8 cellular contexts compared by ENCODE assay signal in genomic region chr11:123640677-123641494, GRCh38. TPM values are rescaled to one million over a fixed set of nuclear protein-coding genes. Genes with fewer than 3 reads are reported as not detected.
A peak's percentile ranks its signal among the peaks of the same experiment; 100 is the strongest.
DNase-seq lines count a peak whose midpoint lies in the region; ATAC-seq and TF ChIP-seq lines count a peak whose summit lies in the region.

No MANE protein-coding gene starts in this region.

- no peak overlapping the region for H3K27ac ChIP-seq in H9 (ENCODE audit: insufficient read length, low read depth, low read length)
- H3K27ac ChIP-seq in mesendoderm (ENCODE audit: low read depth, low read length), result no peak overlapping the region
- no peak overlapping the region for H3K27ac ChIP-seq in thyroid gland

- H3K56ac ChIP-seq in H9 (ENCODE audit: insufficient read length, low read depth, low read length) (no peak overlapping the region), mesendoderm (ENCODE audit: low read length) (peak overlapping the region; percentile 17)

- no peak overlapping the region for H4K8ac ChIP-seq in H9 (replicated peaks; ENCODE audit: insufficient read length, low read depth, low read length)
- no peak overlapping the region for H4K8ac ChIP-seq in mesendoderm (ENCODE audit: low read depth, low read length)

- H3K36me3 ChIP-seq in mesendoderm (ENCODE audit: control insufficient read depth, insufficient read depth, low read length) (no peaks in the 10 kb centered on the region), thyroid gland (no peaks in the 10 kb centered on the region)

- no peak overlapping the region; a peak in 2 of 5 replicates for H3K4me3 Mint-ChIP-seq in H9

- H3K27me3 ChIP-seq in H9 (ENCODE audit: insufficient read depth, low read length) (no peaks in the 10 kb centered on the region; the same call in 1 of the 2 replicates), mesendoderm (ENCODE audit: insufficient read depth, low read length, poor library complexity) (no peaks in the 10 kb centered on the region), thyroid gland (no peaks in the 10 kb centered on the region)

- no peaks in the 10 kb centered on the region for H3K23me2 ChIP-seq in H9 (ENCODE audit: insufficient read length, low read depth, low read length, poor library complexity, severe bottlenecking)

- no peaks in the 10 kb centered on the region for H3K79me1 ChIP-seq in H9 (ENCODE audit: insufficient read depth, low read depth, low read length, poor library complexity, severe bottlenecking)
- H3K79me1 ChIP-seq in mesendoderm (ENCODE audit: low read length), result no peaks in the 10 kb centered on the region

- peak; percentile 94 for TF ChIP-seq CTCF in H9 (conservative IDR thresholded peaks at IDR 0.05)
- TF ChIP-seq CTCF in thyroid gland (IDR thresholded peaks at IDR 0.05), result peak; percentile 29 to 88 (median 76)

- H3K27me3 Mint-ChIP-seq in H9 (ENCODE audit: low read depth), result peaks cover 7% of the 10 kb centered on the region

- H3K9me3 ChIP-seq in H9 (ENCODE audit: control insufficient read depth, low read depth, low read length) (no peaks in the 10 kb centered on the region), thyroid gland (no peaks in the 10 kb centered on the region)

- H3K27ac Mint-ChIP-seq in H9, result no peak overlapping the region

- H3K18ac ChIP-seq in H9 (ENCODE audit: insufficient read length, low read depth, low read length) (no peak overlapping the region), mesendoderm (ENCODE audit: low read length) (no peak overlapping the region)

- ATAC-seq in HG03039 (IDR thresholded peaks at IDR 0.05; ENCODE audit: unreplicated experiment), result no peak

- H3K4me1 Mint-ChIP-seq in H9, result peaks cover 30 to 36% of the 10 kb centered on the region in 2 experiments

- no peak overlapping the region for H4K91ac ChIP-seq in H9 (ENCODE audit: insufficient read length, low read depth, low read length)

- H4K5ac ChIP-seq in H9 (ENCODE audit: insufficient read length, low read depth, low read length), result no peak overlapping the region
- no peak overlapping the region for H4K5ac ChIP-seq in mesendoderm (ENCODE audit: low read length)

- no CpG with 5 or more reads among the region's 22 CpGs for WGBS in H9 (ENCODE audit: extremely low coverage, insufficient read length, low lambda C conversion rate)
- WGBS in mesendoderm (ENCODE audit: extremely low coverage, insufficient coverage, low lambda C conversion rate), result no CpG with 5 or more reads among the region's 22 CpGs
- WGBS in thyroid gland, 2 donors, result 31 to 33% methylated on average over 20 to 22 of the region's 22 CpGs

- H3K9me3 Mint-ChIP-seq in H9, result peaks cover 0 to 3% of the 10 kb centered on the region in 2 experiments; a peak in 1 of 5 replicates

- no peak overlapping the region for H3K4me2 ChIP-seq in H9 (ENCODE audit: insufficient read depth, insufficient read length, low read length)
- H3K4me2 ChIP-seq in mesendoderm (ENCODE audit: low read length), result no peak overlapping the region

- H3K4me3 ChIP-seq in mesendoderm (ENCODE audit: low read length), result no peak overlapping the region
- H3K4me3 ChIP-seq in thyroid gland (replicated peaks in 1 of 3), result no peak overlapping the region

- intact Hi-C loops in thyroid gland (cut with DNase I), result no loop called here

- DNase-seq in GM03348 (ENCODE audit: low spot score), result peak; percentile 82
- DNase-seq in H9, result peak; percentile 77
- peak; percentile 43 for DNase-seq in NCI-H1092 (lab: John Stamatoyannopoulos, UW)
- peak; percentile 28 for DNase-seq in activated CD4-positive, alpha-beta T cell treated with anti-CD3 and anti-CD28 coated beads for 1 hour
- peak; percentile 67 for DNase-seq in dermis blood vessel endothelial cell
- peak; percentile 73 for DNase-seq in mesendoderm
- peak; percentile 44 to 47 for DNase-seq in thyroid gland

- H3K4me1 ChIP-seq in H9 (ENCODE audit: insufficient read depth, low read length) (peaks cover 2% of the 10 kb centered on the region; the same call in 1 of the 2 replicates), mesendoderm (ENCODE audit: control insufficient read depth, low read depth, low read length) (no peaks in the 10 kb centered on the region), thyroid gland (no peaks in the 10 kb centered on the region)

- H3K4ac ChIP-seq in H9 (ENCODE audit: low read depth, low read length), result no peak overlapping the region
- H3K4ac ChIP-seq in mesendoderm (ENCODE audit: low read depth, low read length), result no peak overlapping the region

- H3K23ac ChIP-seq in H9 (ENCODE audit: insufficient read length, low read depth, low read length) (no peak overlapping the region), mesendoderm (ENCODE audit: low read length) (no peak overlapping the region)

- TF ChIP-seq POLR2A in thyroid gland (IDR thresholded peaks at IDR 0.05), result no peak

- H2AK5ac ChIP-seq in H9 (ENCODE audit: insufficient read length, low read length) (no peak overlapping the region), mesendoderm (ENCODE audit: low read length) (no peak overlapping the region)

- H3K9ac ChIP-seq in H9 (ENCODE audit: extremely low read depth, insufficient read length, low read length) (no peak overlapping the region), mesendoderm (ENCODE audit: low read length) (no peak overlapping the region)

- H2BK15ac ChIP-seq in H9 (ENCODE audit: low read depth, low read length) (no peak overlapping the region), mesendoderm (replicated peaks; ENCODE audit: low read depth) (no peak overlapping the region)

- H2BK20ac ChIP-seq in H9 (ENCODE audit: low read depth, low read length, poor library complexity, severe bottlenecking), result no peak overlapping the region

- no peak overlapping the region for H3T11ph ChIP-seq in H9 (ENCODE audit: low read length)

- H2BK12ac ChIP-seq in H9 (ENCODE audit: insufficient read length, low read depth, low read length), result no peak overlapping the region

- H2BK5ac ChIP-seq in H9 (ENCODE audit: insufficient read length, low read length) (no peak overlapping the region), mesendoderm (ENCODE audit: low read length) (no peak overlapping the region)

- peaks cover 3% of the 10 kb centered on the region for H4K20me1 ChIP-seq in H9 (ENCODE audit: control insufficient read depth, insufficient read depth, insufficient read length)

- no peak overlapping the region for H2AFZ ChIP-seq in H9 (ENCODE audit: low read length)

- no peak overlapping the region for H2BK120ac ChIP-seq in H9 (ENCODE audit: low read depth, low read length, poor library complexity, severe bottlenecking)
- no peak overlapping the region for H2BK120ac ChIP-seq in mesendoderm (ENCODE audit: low read depth, low read length)

- no peaks in the 10 kb centered on the region for H3K79me2 ChIP-seq in H9 (ENCODE audit: insufficient read depth, low read length)
- no peaks in the 10 kb centered on the region for H3K79me2 ChIP-seq in mesendoderm (ENCODE audit: control insufficient read depth, insufficient read depth, low read length)

- H3K36me3 Mint-ChIP-seq in H9 (ENCODE audit: insufficient read depth in 1 of 3, low read depth in 3 of 3), result no peaks in the 10 kb centered on the region

- no peak overlapping the region for H3K14ac ChIP-seq in H9 (ENCODE audit: insufficient read depth, low read length)

RNA-seq across cellular contexts. Expression of gene SCN3B, which starts 13.5 kb away (rescaled TPM):
- total RNA-seq in H9 (2021) (0.64 and 0.77 TPM in 2 replicates), dermis blood vessel endothelial cell (2.5 and 4.9 TPM in 2 replicates), thyroid gland (10 to 100 TPM in 2 of 4 donors, 1 to 10 TPM in 2; 6.6 to 15.3 (median 9.6) TPM)
- polyA plus RNA-seq in mesendoderm (2013, experiment 1 of 2), result 0.53 TPM
- polyA plus RNA-seq in mesendoderm (2013, experiment 2 of 2), result 0.66 TPM

Comparison
In these comparisons a context has a peak if more than half of its experiments do, and no peak if none do; other contexts are left out.
1. DNase-seq: peak in every context shown above with its lines; median percentile 82 in GM03348; 77 in H9; 73 in mesendoderm; 67 in dermis blood vessel endothelial cell; 46 in thyroid gland; 43 in NCI-H1092; 28 in activated CD4-positive, alpha-beta T cell treated with anti-CD3 and anti-CD28 coated beads for 1 hour.